14 cellular contexts compared by ENCODE assay signal in the genomic region with DNA sequence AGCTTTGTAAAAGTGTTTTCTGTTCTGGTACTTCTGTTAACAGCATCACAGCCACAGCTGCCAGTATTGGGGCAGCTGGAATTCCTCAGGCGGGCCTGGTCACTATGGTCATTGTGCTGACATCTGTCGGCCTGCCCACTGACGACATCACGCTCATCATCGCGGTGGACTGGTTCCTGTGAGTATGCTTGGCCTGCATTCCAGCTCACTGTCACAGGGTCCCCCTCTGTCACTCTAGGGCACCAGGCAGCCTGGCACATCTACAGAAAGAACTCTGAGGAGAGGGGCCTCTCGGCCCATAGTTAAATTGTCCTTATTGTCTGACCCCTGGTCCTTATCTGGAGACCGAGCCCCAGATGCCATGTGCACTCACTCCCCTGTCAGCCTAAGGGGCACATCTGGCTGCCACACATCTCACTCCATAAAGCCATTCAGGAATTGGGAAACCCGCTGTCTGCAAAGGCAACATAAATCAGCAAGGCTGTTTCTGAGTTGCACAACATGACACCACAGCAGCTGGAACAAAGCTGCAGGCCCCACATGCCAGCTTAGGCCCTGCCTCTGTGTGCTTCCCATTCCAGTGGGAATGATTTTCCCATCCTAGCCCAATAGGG.
DNase-seq lines count a peak whose midpoint lies in the region; ATAC-seq and TF ChIP-seq lines count a peak whose summit lies in the region.
"Had no signal": no experiment of that assay in that cellular context is flagged by ENCODE, and none has a peak within 500 bp of the region (broad histone marks: within the 10 kb centered on the region; RNA-seq: fewer than 3 reads in every experiment).

No MANE protein-coding gene starts in this region.

- H3K4me3 ChIP-seq in gastrocnemius medialis (no peak overlapping the region), osteoblast (ENCODE audit: insufficient read depth, low read length) (no peak overlapping the region)
- H3K4me3 ChIP-seq: adrenal gland, SK-N-MC, thyroid gland had no signal

- no peak overlapping the region for H3K27ac Mint-ChIP-seq in stimulated activated effector memory CD8-positive, alpha-beta T cell treated with anti-CD3 and anti-CD28 coated beads, Interleukin-12 subunit alpha, Interleukin-12 subunit beta, amount 100 ng/mL, for 72 hours

- H3K27me3 ChIP-seq in gastrocnemius medialis (no peaks in the 10 kb centered on the region), osteoblast (ENCODE audit: insufficient read depth, low read length) (no peaks in the 10 kb centered on the region)
- H3K27me3 ChIP-seq: adrenal gland, thyroid gland had no signal

- no peaks in the 10 kb centered on the region for H3K9me3 Mint-ChIP-seq in stimulated activated effector memory CD8-positive, alpha-beta T cell treated with anti-CD3 and anti-CD28 coated beads, Interleukin-12 subunit alpha, Interleukin-12 subunit beta, amount 100 ng/mL, for 72 hours

- H3K27ac ChIP-seq in gastrocnemius medialis, result peak overlapping the region in 2 of 4 donors; percentile 3 to 37
- H3K27ac ChIP-seq in osteoblast (ENCODE audit: low read depth, low read length), result no peak overlapping the region
- H3K27ac ChIP-seq: SK-N-MC, thyroid gland had no signal

- in situ Hi-C loops in gastrocnemius medialis (cut with MboI; ENCODE audit: low sequenced_read_pairs in 4 of 4), result loop anchor here in 2 of 4 donors (25.0 kb wide), 2 partner anchors 172 to 422 kb away; no protein-coding TSS in a partner anchor

- H3K9me3 ChIP-seq in gastrocnemius medialis, result no peaks in the 10 kb centered on the region
- no peaks in the 10 kb centered on the region for H3K9me3 ChIP-seq in osteoblast (ENCODE audit: low read depth, low read length)
- H3K9me3 ChIP-seq: adrenal gland, thyroid gland had no signal

- ATAC-seq in gastrocnemius medialis, result peak; percentile 55 to 75
- no peak for ATAC-seq in stimulated activated effector memory CD8-positive, alpha-beta T cell treated with anti-CD3 and anti-CD28 coated beads, Interleukin-12 subunit alpha, Interleukin-12 subunit beta, amount 100 ng/mL, for 72 hours

- H3K36me3 ChIP-seq in gastrocnemius medialis, result no peaks in the 10 kb centered on the region
- H3K36me3 ChIP-seq in osteoblast (ENCODE audit: insufficient read depth, low read length), result no peaks in the 10 kb centered on the region
- H3K36me3 ChIP-seq: adrenal gland, thyroid gland had no signal

- no peaks in the 10 kb centered on the region for H3K4me1 Mint-ChIP-seq in stimulated activated effector memory CD8-positive, alpha-beta T cell treated with anti-CD3 and anti-CD28 coated beads, Interleukin-12 subunit alpha, Interleukin-12 subunit beta, amount 100 ng/mL, for 72 hours

- no peaks in the 10 kb centered on the region for H3K36me3 Mint-ChIP-seq in stimulated activated effector memory CD8-positive, alpha-beta T cell treated with anti-CD3 and anti-CD28 coated beads, Interleukin-12 subunit alpha, Interleukin-12 subunit beta, amount 100 ng/mL, for 72 hours

- H3K4me3 Mint-ChIP-seq in stimulated activated effector memory CD8-positive, alpha-beta T cell treated with anti-CD3 and anti-CD28 coated beads, Interleukin-12 subunit alpha, Interleukin-12 subunit beta, amount 100 ng/mL, for 72 hours, result no peak overlapping the region

- H3K4me1 ChIP-seq in gastrocnemius medialis, result no peaks in the 10 kb centered on the region
- no peaks in the 10 kb centered on the region for H3K4me1 ChIP-seq in osteoblast (ENCODE audit: insufficient read depth, low read length)
- H3K4me1 ChIP-seq: adrenal gland, thyroid gland had no signal

- intact Hi-C loops in gastrocnemius medialis (cut with DNase I; ENCODE audit: low total_unique reads), result no loop called here

- DNase-seq in GM04504 (ENCODE audit: low read depth) (peak; percentile 87), amygdala (lab: John Stamatoyannopoulos, UW) (peak in 51 of 56 donors; percentile 9 to 90 (median 62)), inferior parietal cortex (ENCODE audit: extremely low spot score) (peak; percentile 69), gastrocnemius medialis (peak in 1 of 2 donors; percentile 38), osteoblast (ENCODE audit: insufficient read length, low spot score, missing footprints) (no peak), HT-29 (ENCODE audit: low spot score) (no peak), NCI-H524 treated with DMSO at 0.1 percent for 48 hours (lab: John Stamatoyannopoulos, UW) (no peak)
- no peak for DNase-seq in stimulated activated effector memory CD8-positive, alpha-beta T cell treated with anti-CD3 and anti-CD28 coated beads, Interleukin-12 subunit alpha, Interleukin-12 subunit beta, amount 100 ng/mL, for 72 hours (ENCODE audit: low spot score in 2 of 2)
- DNase-seq: activated CD4-positive, alpha-beta T cell treated with anti-CD3 and anti-CD28 coated beads, Interleukin-2, amount 50 U/mL, for 4 hours; KBM-7; stimulated activated CD4-positive, alpha-beta T cell treated with anti-CD3 and anti-CD28 coated beads, Interleukin-2, amount 100 ng/mL, for 48 hours; thyroid gland had no signal

- no peak overlapping the region for H3K4me2 ChIP-seq in osteoblast (ENCODE audit: insufficient read depth, low read length)

- H3K79me2 ChIP-seq in osteoblast (ENCODE audit: insufficient read depth, low read length), result no peaks in the 10 kb centered on the region

- no peak overlapping the region for H2AFZ ChIP-seq in osteoblast (ENCODE audit: low read length)

- no peak for TF ChIP-seq POLR2A in gastrocnemius medialis (IDR thresholded peaks at IDR 0.05)

- H4K20me1 ChIP-seq in osteoblast (ENCODE audit: insufficient read depth, low read length), result no peaks in the 10 kb centered on the region

- TF ChIP-seq CTCF in gastrocnemius medialis (IDR thresholded peaks at IDR 0.05 in 4 of 5, conservative IDR thresholded peaks at IDR 0.05 in 1 of 5), result no peak
- TF ChIP-seq CTCF in osteoblast (IDR thresholded peaks at IDR 0.05; ENCODE audit: extremely low read depth, low read depth, low read length), result no peak

Comparison
In these comparisons a context has a peak if more than half of its experiments do, and no peak if none do; other contexts are left out.
1. DNase-seq: peak in GM04504 (single experiment), amygdala (51 of 56) and inferior parietal cortex (single experiment); none in osteoblast (single experiment), HT-29 (single experiment), stimulated activated effector memory CD8-positive, alpha-beta T cell treated with anti-CD3 and anti-CD28 coated beads, Interleukin-12 subunit alpha, Interleukin-12 subunit beta, amount 100 ng/mL, for 72 hours (0 of 2) and NCI-H524 treated with DMSO at 0.1 percent for 48 hours (single experiment).